ENCODE assay signal across 1 cellular context in genomic region chr11:70186420-70186819, GRCh38.
TF ChIP-seq lines count a peak whose summit lies in the region.

No MANE protein-coding gene starts in this region.

TF ChIP-seq in H1, 55 proteins besides CTCF, POLR2A, EP300 and RAD21 (continued from another document):
- TF ChIP-seq, protein P1, sequence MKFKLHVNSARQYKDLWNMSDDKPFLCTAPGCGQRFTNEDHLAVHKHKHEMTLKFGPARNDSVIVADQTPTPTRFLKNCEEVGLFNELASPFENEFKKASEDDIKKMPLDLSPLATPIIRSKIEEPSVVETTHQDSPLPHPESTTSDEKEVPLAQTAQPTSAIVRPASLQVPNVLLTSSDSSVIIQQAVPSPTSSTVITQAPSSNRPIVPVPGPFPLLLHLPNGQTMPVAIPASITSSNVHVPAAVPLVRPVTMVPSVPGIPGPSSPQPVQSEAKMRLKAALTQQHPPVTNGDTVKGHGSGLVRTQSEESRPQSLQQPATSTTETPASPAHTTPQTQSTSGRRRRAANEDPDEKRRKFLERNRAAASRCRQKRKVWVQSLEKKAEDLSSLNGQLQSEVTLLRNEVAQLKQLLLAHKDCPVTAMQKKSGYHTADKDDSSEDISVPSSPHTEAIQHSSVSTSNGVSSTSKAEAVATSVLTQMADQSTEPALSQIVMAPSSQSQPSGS (IDR thresholded peaks at IDR 0.05; ENCODE audit: low read length): no peak
- TF ChIP-seq FOSL1 (IDR thresholded peaks at IDR 0.05; ENCODE audit: insufficient read depth, low read depth, low read length): no peak
- TF ChIP-seq SRF (IDR thresholded peaks at IDR 0.05; ENCODE audit: low read depth, low read length): no peak
- TF ChIP-seq POLR2AphosphoS5 (IDR thresholded peaks at IDR 0.05; ENCODE audit: low read depth, low read length): no peak
- TF ChIP-seq SIX5 (IDR thresholded peaks at IDR 0.05; ENCODE audit: low read depth, low read length): no peak
- no peak for TF ChIP-seq SUZ12 (IDR thresholded peaks at IDR 0.05; ENCODE audit: low read length)
- no peak for TF ChIP-seq BCL11A (IDR thresholded peaks at IDR 0.05; ENCODE audit: low read depth in 2 of 2, low read length in 2 of 2)
- TF ChIP-seq ZNF274 (IDR thresholded peaks at IDR 0.05; ENCODE audit: borderline replicate concordance, extremely low read depth, low read length): no peak
- no peak for TF ChIP-seq NRF1 (IDR thresholded peaks at IDR 0.05; ENCODE audit: low read depth, low read length)
- TF ChIP-seq, protein P2, sequence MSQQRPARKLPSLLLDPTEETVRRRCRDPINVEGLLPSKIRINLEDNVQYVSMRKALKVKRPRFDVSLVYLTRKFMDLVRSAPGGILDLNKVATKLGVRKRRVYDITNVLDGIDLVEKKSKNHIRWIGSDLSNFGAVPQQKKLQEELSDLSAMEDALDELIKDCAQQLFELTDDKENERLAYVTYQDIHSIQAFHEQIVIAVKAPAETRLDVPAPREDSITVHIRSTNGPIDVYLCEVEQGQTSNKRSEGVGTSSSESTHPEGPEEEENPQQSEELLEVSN (IDR thresholded peaks at IDR 0.05): no peak
